ENCODE assay signal across 8 cellular contexts in the genomic region with DNA sequence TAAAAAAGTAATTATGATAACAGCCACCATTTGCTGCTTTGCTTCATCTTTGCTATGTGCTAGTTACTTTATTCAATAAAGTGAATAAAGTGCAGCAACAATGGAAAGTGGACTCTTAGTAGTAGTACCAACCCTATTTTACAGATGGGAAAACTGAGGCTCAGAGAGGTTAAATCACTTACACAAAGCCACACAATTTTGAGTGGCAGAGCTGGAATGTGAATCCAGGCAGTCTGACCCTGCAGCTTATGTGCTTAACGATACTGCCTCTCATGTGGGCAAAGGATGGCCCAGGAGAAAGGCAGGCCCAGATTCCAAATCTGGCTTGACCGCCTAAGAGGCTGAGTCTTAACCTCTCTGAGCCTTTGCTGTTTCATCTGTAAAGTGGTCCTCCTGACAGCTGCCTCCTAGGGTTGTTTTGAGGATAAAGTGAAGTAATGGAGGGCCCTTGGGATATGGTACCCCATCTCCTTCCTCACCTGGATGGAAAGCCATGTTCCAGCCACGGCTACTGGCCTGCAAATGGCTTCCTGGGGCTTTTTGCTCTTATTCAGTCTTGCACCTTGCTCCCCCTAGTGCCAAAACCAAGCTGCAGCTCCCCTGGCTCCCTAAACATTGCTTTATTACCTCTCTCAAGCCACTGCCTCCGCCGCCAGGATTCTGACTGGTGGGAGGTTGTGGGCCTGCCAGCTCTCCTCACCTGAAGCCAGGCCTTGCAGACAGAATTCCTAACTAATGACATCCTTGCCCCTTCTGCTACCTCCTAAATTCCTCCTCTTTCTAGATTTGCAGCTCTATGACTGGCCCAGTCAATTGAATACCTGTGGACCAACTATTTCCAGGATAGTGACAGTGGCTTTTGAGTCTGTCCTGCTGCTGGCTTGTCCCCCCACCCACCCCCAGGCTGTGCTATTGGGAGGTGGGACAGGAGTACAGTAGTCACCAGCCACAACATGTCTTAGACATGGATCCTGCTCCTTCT.
DNase-seq lines count a peak whose midpoint lies in the region; ATAC-seq and TF ChIP-seq lines count a peak whose summit lies in the region.

No MANE protein-coding gene starts in this region.

- H3K4me1 ChIP-seq in DND-41 (ENCODE audit: insufficient read depth, low read length): no peaks in the 10 kb centered on the region
- H3K4me1 ChIP-seq in foreskin keratinocyte: peaks cover 1% of the 10 kb centered on the region
- H3K4me1 ChIP-seq in ascending aorta: no peaks in the 10 kb centered on the region

- H3K79me2 ChIP-seq in DND-41 (ENCODE audit: insufficient read depth, low read length): no peaks in the 10 kb centered on the region

- H3K9ac ChIP-seq in DND-41 (ENCODE audit: low read depth, low read length): no peak overlapping the region

- no peaks in the 10 kb centered on the region for H4K20me1 ChIP-seq in DND-41 (ENCODE audit: insufficient read depth, low read length)

- DNase-seq in DND-41: peak; percentile 32
- DNase-seq in HT1080 (ENCODE audit: low read depth): peak; percentile 68
- peak; percentile 69 for DNase-seq in RKO (ENCODE audit: low spot score)
- peak; percentile 52 for DNase-seq in activated T-helper 1 cell treated with anti-CD3 and anti-CD28 coated beads, Interleukin-12 subunit alpha, Interleukin-12 subunit beta, Interleukin-2, Interleukin-4 antibody, amounts not matched to agents 30 ng/mL and 10 ng/mL and 1 ng/mL, durations not matched to agents 14 hours and 24 hours and 36 hours (ENCODE audit: low spot score)
- DNase-seq in foreskin keratinocyte: peak; percentile 49 to 70
- DNase-seq in stimulated activated CD4-positive, alpha-beta T cell treated with anti-CD3 and anti-CD28 coated beads, Interleukin-12 subunit alpha, Interleukin-12 subunit beta, amount 100 ng/mL, for 4 hours: peak; percentile 51
- DNase-seq in ascending aorta (ENCODE audit: low spot score in 2 of 2): no peak

- ATAC-seq in DND-41 (ENCODE audit: insufficient read depth, low read depth): peak; percentile 67
- ATAC-seq in foreskin keratinocyte: peak; percentile 73
- ATAC-seq in GM21367 (IDR thresholded peaks at IDR 0.05; ENCODE audit: unreplicated experiment): no peak

- H3K4me1 Mint-ChIP-seq in activated T-helper 1 cell treated with anti-CD3 and anti-CD28 coated beads, Interleukin-12 subunit alpha, Interleukin-12 subunit beta, Interleukin-2, Interleukin-4 antibody, amounts not matched to agents 30 ng/mL and 10 ng/mL and 1 ng/mL, durations not matched to agents 14 hours and 24 hours and 36 hours (ENCODE audit: low read depth): peaks cover 41% of the 10 kb centered on the region

- TF ChIP-seq CTCF in DND-41 (IDR thresholded peaks at IDR 0.05; ENCODE audit: borderline replicate concordance, extremely low read depth, low read length, poor library complexity, severe bottlenecking): peak; percentile 64
- TF ChIP-seq CTCF in foreskin keratinocyte (conservative IDR thresholded peaks at IDR 0.05): peak; percentile 93
- no peak for TF ChIP-seq CTCF in ascending aorta (IDR thresholded peaks at IDR 0.05)

- no peaks in the 10 kb centered on the region for H3K36me3 ChIP-seq in DND-41 (ENCODE audit: insufficient read depth, low read length)
- no peaks in the 10 kb centered on the region for H3K36me3 ChIP-seq in ascending aorta

- H3K27ac ChIP-seq in DND-41 (ENCODE audit: low read length) (no peak overlapping the region), foreskin keratinocyte (no peak overlapping the region), ascending aorta (no peak overlapping the region)

- intact Hi-C loops in activated T-helper 1 cell treated with anti-CD3 and anti-CD28 coated beads, Interleukin-12 subunit alpha, Interleukin-12 subunit beta, Interleukin-2, Interleukin-4 antibody, amounts not matched to agents 30 ng/mL and 10 ng/mL and 1 ng/mL, durations not matched to agents 14 hours and 24 hours and 36 hours (cut with micrococcal nuclease): loop anchor here (1.0 to 5.0 kb wide), 5 partner anchors 30 to 270 kb away; a partner anchor contains a TSS
- intact Hi-C loops in ascending aorta (cut with DNase I): no loop called here

- no peaks in the 10 kb centered on the region for H3K9me3 Mint-ChIP-seq in activated T-helper 1 cell treated with anti-CD3 and anti-CD28 coated beads, Interleukin-12 subunit alpha, Interleukin-12 subunit beta, Interleukin-2, Interleukin-4 antibody, amounts not matched to agents 30 ng/mL and 10 ng/mL and 1 ng/mL, durations not matched to agents 14 hours and 24 hours and 36 hours

- H3K27me3 Mint-ChIP-seq in activated T-helper 1 cell treated with anti-CD3 and anti-CD28 coated beads, Interleukin-12 subunit alpha, Interleukin-12 subunit beta, Interleukin-2, Interleukin-4 antibody, amounts not matched to agents 30 ng/mL and 10 ng/mL and 1 ng/mL, durations not matched to agents 14 hours and 24 hours and 36 hours (ENCODE audit: insufficient read depth): no peaks in the 10 kb centered on the region

- H3K9me3 ChIP-seq in DND-41 (ENCODE audit: insufficient read depth, low read length, severe bottlenecking) (no peaks in the 10 kb centered on the region), ascending aorta (no peaks in the 10 kb centered on the region)

- H3K4me3 ChIP-seq in DND-41 (ENCODE audit: low read depth in 1 of 2, low read length in 2 of 2) (no peak overlapping the region), ascending aorta (no peak overlapping the region)

- no peak overlapping the region for H3K27ac Mint-ChIP-seq in activated T-helper 1 cell treated with anti-CD3 and anti-CD28 coated beads, Interleukin-12 subunit alpha, Interleukin-12 subunit beta, Interleukin-2, Interleukin-4 antibody, amounts not matched to agents 30 ng/mL and 10 ng/mL and 1 ng/mL, durations not matched to agents 14 hours and 24 hours and 36 hours

- no peak overlapping the region for H3K4me3 Mint-ChIP-seq in activated T-helper 1 cell treated with anti-CD3 and anti-CD28 coated beads, Interleukin-12 subunit alpha, Interleukin-12 subunit beta, Interleukin-2, Interleukin-4 antibody, amounts not matched to agents 30 ng/mL and 10 ng/mL and 1 ng/mL, durations not matched to agents 14 hours and 24 hours and 36 hours

- H3K36me3 Mint-ChIP-seq in activated T-helper 1 cell treated with anti-CD3 and anti-CD28 coated beads, Interleukin-12 subunit alpha, Interleukin-12 subunit beta, Interleukin-2, Interleukin-4 antibody, amounts not matched to agents 30 ng/mL and 10 ng/mL and 1 ng/mL, durations not matched to agents 14 hours and 24 hours and 36 hours (ENCODE audit: low read depth): peaks cover 3% of the 10 kb centered on the region

- H3K4me2 ChIP-seq in DND-41 (ENCODE audit: insufficient read depth, low read length): no peak overlapping the region

- no peak overlapping the region for H2AFZ ChIP-seq in DND-41 (ENCODE audit: low read depth, low read length)

- no peaks in the 10 kb centered on the region for H3K27me3 ChIP-seq in DND-41 (ENCODE audit: insufficient read depth, low read length, poor library complexity)
- H3K27me3 ChIP-seq in foreskin keratinocyte: no peaks in the 10 kb centered on the region
- H3K27me3 ChIP-seq in ascending aorta: no peaks in the 10 kb centered on the region

Comparison
In these comparisons a context has a peak if more than half of its experiments do, and no peak if none do; other contexts are left out.
1. DNase-seq: peak in DND-41 (single experiment), HT1080 (single experiment), RKO (single experiment), activated T-helper 1 cell treated with anti-CD3 and anti-CD28 coated beads, Interleukin-12 subunit alpha, Interleukin-12 subunit beta, Interleukin-2, Interleukin-4 antibody, amounts not matched to agents 30 ng/mL and 10 ng/mL and 1 ng/mL, durations not matched to agents 14 hours and 24 hours and 36 hours (single experiment), foreskin keratinocyte (2 of 2) and stimulated activated CD4-positive, alpha-beta T cell treated with anti-CD3 and anti-CD28 coated beads, Interleukin-12 subunit alpha, Interleukin-12 subunit beta, amount 100 ng/mL, for 4 hours (single experiment); none in ascending aorta (0 of 2).
2. CTCF ChIP-seq: peak in DND-41 (single experiment) and foreskin keratinocyte (single experiment); none in ascending aorta (0 of 3).